1 cellular context compared by ENCODE assay signal in the genomic region with DNA sequence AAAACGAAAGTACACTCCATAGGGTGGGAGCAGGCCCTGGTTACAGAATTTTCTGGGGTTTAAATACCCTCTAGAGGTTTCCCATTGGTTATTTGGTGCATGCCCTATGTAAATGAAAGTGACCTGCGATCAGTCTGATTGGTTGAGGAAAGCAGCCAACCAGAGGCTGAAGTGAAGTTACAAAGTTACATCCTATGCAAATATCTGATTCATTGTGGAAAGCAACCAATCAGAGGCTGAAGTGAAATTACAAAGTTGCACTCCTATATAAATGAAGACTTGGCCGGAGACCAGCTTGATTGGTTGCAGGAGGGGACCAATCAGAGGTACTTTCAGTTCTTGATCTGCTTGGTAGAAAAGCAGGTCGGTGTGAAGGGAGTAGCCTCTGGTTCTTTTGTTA.
TF ChIP-seq lines count a peak whose summit lies in the region.

No MANE protein-coding gene starts in this region.

TF ChIP-seq in SK-N-SH, 30 proteins besides CTCF, POLR2A, EP300 and RAD21 (continued from another document):
- TF ChIP-seq, protein P1, sequence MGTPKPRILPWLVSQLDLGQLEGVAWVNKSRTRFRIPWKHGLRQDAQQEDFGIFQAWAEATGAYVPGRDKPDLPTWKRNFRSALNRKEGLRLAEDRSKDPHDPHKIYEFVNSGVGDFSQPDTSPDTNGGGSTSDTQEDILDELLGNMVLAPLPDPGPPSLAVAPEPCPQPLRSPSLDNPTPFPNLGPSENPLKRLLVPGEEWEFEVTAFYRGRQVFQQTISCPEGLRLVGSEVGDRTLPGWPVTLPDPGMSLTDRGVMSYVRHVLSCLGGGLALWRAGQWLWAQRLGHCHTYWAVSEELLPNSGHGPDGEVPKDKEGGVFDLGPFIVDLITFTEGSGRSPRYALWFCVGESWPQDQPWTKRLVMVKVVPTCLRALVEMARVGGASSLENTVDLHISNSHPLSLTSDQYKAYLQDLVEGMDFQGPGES (IDR thresholded peaks at IDR 0.05; ENCODE audit: low read depth, low read length) = no peak
- no peak for TF ChIP-seq TCF12 (IDR thresholded peaks at IDR 0.05)
- TF ChIP-seq SMC3 (IDR thresholded peaks at IDR 0.05; ENCODE audit: low read depth, low read length) = no peak
- no peak for TF ChIP-seq NRF1 (IDR thresholded peaks at IDR 0.05; ENCODE audit: low read depth, low read length)
